In the genomic region with DNA sequence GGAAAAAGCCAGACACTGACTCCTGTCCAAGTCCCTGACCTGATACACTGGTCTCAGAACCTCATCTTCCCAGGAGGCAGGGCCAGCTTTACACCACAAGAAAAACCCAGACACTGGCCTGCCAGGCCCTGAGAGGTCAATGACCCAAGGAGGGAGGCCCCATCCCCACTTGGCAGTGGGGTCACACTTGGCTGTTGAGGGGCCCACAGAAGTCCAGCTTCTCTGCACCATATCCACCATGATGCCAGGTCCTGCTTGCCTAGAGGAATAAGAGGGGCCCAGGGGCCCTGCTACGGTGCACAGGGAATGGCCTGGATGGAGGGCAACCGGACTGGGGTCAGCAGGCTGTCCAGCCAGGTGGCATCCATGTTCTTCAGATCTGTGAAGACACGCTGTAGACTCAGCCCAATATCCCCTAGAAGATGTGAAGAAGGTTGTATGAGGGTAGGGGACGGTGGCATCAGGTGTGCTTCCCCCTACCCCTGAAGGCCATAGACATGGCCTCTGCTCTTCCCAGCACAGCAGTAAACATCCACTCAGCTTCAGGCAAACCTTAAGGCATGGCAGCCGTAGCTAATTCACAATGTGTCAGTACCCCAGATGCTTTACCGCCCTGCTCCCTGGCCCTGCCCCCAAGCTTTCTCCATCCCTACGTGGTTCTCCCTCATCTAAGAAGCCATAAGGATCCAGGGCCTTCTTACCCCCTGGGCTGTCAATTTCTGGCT, we compare ENCODE assay signal across 12 cellular contexts. TPM values are rescaled to one million over a fixed set of nuclear protein-coding genes. Genes with fewer than 3 reads are reported as not detected.
A peak's percentile ranks its signal among the peaks of the same experiment; 100 is the strongest.
DNase-seq lines count a peak whose midpoint lies in the region; ATAC-seq, FAIRE-seq and TF ChIP-seq lines count a peak whose summit lies in the region.
"Had no signal": no experiment of that assay in that cellular context is flagged by ENCODE, and none has a peak within 500 bp of the region (broad histone marks: within the 10 kb centered on the region; RNA-seq: fewer than 3 reads in every experiment).

No MANE protein-coding gene starts in this region.

- H3K36me3 Mint-ChIP-seq in activated CD4-positive, alpha-beta memory T cell treated with anti-CD3 and anti-CD28 coated beads for 36 hours, result peaks cover 61% of the 10 kb centered on the region
- peaks cover 99% of the 10 kb centered on the region for H3K36me3 Mint-ChIP-seq in central memory CD8-positive, alpha-beta T cell (ENCODE audit: insufficient read depth)
- peaks cover 100% of the 10 kb centered on the region for H3K36me3 Mint-ChIP-seq in stimulated activated effector memory CD8-positive, alpha-beta T cell treated with anti-CD3 and anti-CD28 coated beads, Interleukin-12 subunit alpha, Interleukin-12 subunit beta, amount 100 ng/mL, for 72 hours
- H3K36me3 Mint-ChIP-seq in glutamatergic neuron (ENCODE audit: unreplicated experiment), result no peaks in the 10 kb centered on the region

- DNase-seq in GM12892 (ENCODE audit: insufficient read length) (no peak), glutamatergic neuron (no peak), dermis blood vessel endothelial cell (no peak), hippocampal formation (lab: John Stamatoyannopoulos, UW) (no peak)
- DNase-seq in activated CD4-positive, alpha-beta memory T cell treated with anti-CD3 and anti-CD28 coated beads for 36 hours, result peak; percentile 8
- DNase-seq in central memory CD8-positive, alpha-beta T cell (ENCODE audit: low spot score in 2 of 2), result no peak
- DNase-seq in stimulated activated effector memory CD8-positive, alpha-beta T cell treated with anti-CD3 and anti-CD28 coated beads, Interleukin-12 subunit alpha, Interleukin-12 subunit beta, amount 100 ng/mL, for 72 hours (ENCODE audit: low spot score in 2 of 2), result no peak
- DNase-seq: central memory CD4-positive, alpha-beta T cell; NCI-H2171; stimulated activated naive CD4-positive, alpha-beta T cell; T-helper 9 cell had no signal

- FAIRE-seq in GM12892 (lab: Jason Lieb, UNC), result no peak

- no peak for TF ChIP-seq CTCF in glutamatergic neuron (IDR thresholded peaks at IDR 0.05; ENCODE audit: partially characterized antibody, unreplicated experiment)

- intact Hi-C loops in activated CD4-positive, alpha-beta memory T cell treated with anti-CD3 and anti-CD28 coated beads for 36 hours (cut with micrococcal nuclease), result no loop called here

- CTCF ChIA-PET in activated CD4-positive, alpha-beta memory T cell treated with anti-CD3 and anti-CD28 coated beads for 36 hours (lab: Charles Lee), result interaction anchor here (1.0 to 1.8 kb wide), 4 partner anchors 17 to 64 kb away, joined by 3 to 5 read pairs (median 5); no protein-coding TSS in a partner anchor

- H3K4me1 Mint-ChIP-seq in activated CD4-positive, alpha-beta memory T cell treated with anti-CD3 and anti-CD28 coated beads for 36 hours (ENCODE audit: low read depth), result peaks cover 76% of the 10 kb centered on the region
- H3K4me1 Mint-ChIP-seq in central memory CD8-positive, alpha-beta T cell, result peaks cover 74% of the 10 kb centered on the region
- peaks cover 89% of the 10 kb centered on the region for H3K4me1 Mint-ChIP-seq in stimulated activated effector memory CD8-positive, alpha-beta T cell treated with anti-CD3 and anti-CD28 coated beads, Interleukin-12 subunit alpha, Interleukin-12 subunit beta, amount 100 ng/mL, for 72 hours
- no peaks in the 10 kb centered on the region for H3K4me1 Mint-ChIP-seq in glutamatergic neuron (ENCODE audit: low read depth, unreplicated experiment)

- no peaks in the 10 kb centered on the region for H3K9me3 Mint-ChIP-seq in activated CD4-positive, alpha-beta memory T cell treated with anti-CD3 and anti-CD28 coated beads for 36 hours
- no peaks in the 10 kb centered on the region for H3K9me3 Mint-ChIP-seq in central memory CD8-positive, alpha-beta T cell
- H3K9me3 Mint-ChIP-seq in stimulated activated effector memory CD8-positive, alpha-beta T cell treated with anti-CD3 and anti-CD28 coated beads, Interleukin-12 subunit alpha, Interleukin-12 subunit beta, amount 100 ng/mL, for 72 hours, result no peaks in the 10 kb centered on the region
- H3K9me3 Mint-ChIP-seq in glutamatergic neuron (ENCODE audit: unreplicated experiment), result peaks cover 4% of the 10 kb centered on the region

- peak overlapping the region; percentile 96 for H3K27ac Mint-ChIP-seq in activated CD4-positive, alpha-beta memory T cell treated with anti-CD3 and anti-CD28 coated beads for 36 hours
- H3K27ac Mint-ChIP-seq in central memory CD8-positive, alpha-beta T cell (ENCODE audit: low read depth), result peak overlapping the region; percentile 96
- peak overlapping the region; percentile 97 for H3K27ac Mint-ChIP-seq in stimulated activated effector memory CD8-positive, alpha-beta T cell treated with anti-CD3 and anti-CD28 coated beads, Interleukin-12 subunit alpha, Interleukin-12 subunit beta, amount 100 ng/mL, for 72 hours
- no peak overlapping the region for H3K27ac Mint-ChIP-seq in glutamatergic neuron (ENCODE audit: unreplicated experiment)

- peak; percentile 50; the same call in 1 of the 2 replicates for TF ChIP-seq POLR2A in GM12892 (IDR thresholded peaks at IDR 0.05; ENCODE audit: low read depth, low read length)

- no peak overlapping the region for H3K4me3 Mint-ChIP-seq in activated CD4-positive, alpha-beta memory T cell treated with anti-CD3 and anti-CD28 coated beads for 36 hours
- H3K4me3 Mint-ChIP-seq in central memory CD8-positive, alpha-beta T cell, result peak overlapping the region; percentile 97
- H3K4me3 Mint-ChIP-seq in stimulated activated effector memory CD8-positive, alpha-beta T cell treated with anti-CD3 and anti-CD28 coated beads, Interleukin-12 subunit alpha, Interleukin-12 subunit beta, amount 100 ng/mL, for 72 hours, result peak overlapping the region; percentile 92
- no peak overlapping the region for H3K4me3 Mint-ChIP-seq in glutamatergic neuron (ENCODE audit: unreplicated experiment)

- POLR2A ChIA-PET in activated CD4-positive, alpha-beta memory T cell treated with anti-CD3 and anti-CD28 coated beads for 36 hours (lab: Charles Lee), result interaction anchor here (0.8 to 15.2 kb wide), 9 partner anchors 8 to 73 kb away, joined by 3 to 361 read pairs (median 21); no protein-coding TSS in a partner anchor

- no peak for ATAC-seq in central memory CD8-positive, alpha-beta T cell (replicated peaks; ENCODE audit: extremely low read depth, poor library complexity, severe bottlenecking)
- ATAC-seq in stimulated activated effector memory CD8-positive, alpha-beta T cell treated with anti-CD3 and anti-CD28 coated beads, Interleukin-12 subunit alpha, Interleukin-12 subunit beta, amount 100 ng/mL, for 72 hours, result no peak

- no peaks in the 10 kb centered on the region for H3K27me3 Mint-ChIP-seq in activated CD4-positive, alpha-beta memory T cell treated with anti-CD3 and anti-CD28 coated beads for 36 hours
- no peaks in the 10 kb centered on the region for H3K27me3 Mint-ChIP-seq in central memory CD8-positive, alpha-beta T cell
- peaks cover 8% of the 10 kb centered on the region for H3K27me3 Mint-ChIP-seq in glutamatergic neuron (ENCODE audit: unreplicated experiment)

RNA-seq across cellular contexts. Expression of gene IRF1, which starts 6.8 kb away (rescaled TPM):
- 29.9 TPM for polyA plus RNA-seq in GM12892 (2012; ENCODE audit: missing spikeins)
- 100 to 1,000 TPM; 104 to 106 TPM for total RNA-seq in activated CD4-positive, alpha-beta memory T cell treated with anti-CD3 and anti-CD28 coated beads for 36 hours
- total RNA-seq in glutamatergic neuron (ENCODE audit: unreplicated experiment) (2.8 TPM), dermis blood vessel endothelial cell (26.4 TPM in 2 replicates)

RNA-seq across cellular contexts. Expression of gene IL5, which starts 59.5 kb away (rescaled TPM):
- not detected for polyA plus RNA-seq in GM12892 (2012; ENCODE audit: missing spikeins)
- total RNA-seq in activated CD4-positive, alpha-beta memory T cell treated with anti-CD3 and anti-CD28 coated beads for 36 hours, result 1 to 10 TPM; 4.1 to 5.0 TPM
- total RNA-seq in glutamatergic neuron (ENCODE audit: unreplicated experiment), result not detected
- total RNA-seq in dermis blood vessel endothelial cell, result not detected in 2 replicates
- total RNA-seq: esophagus muscularis mucosa had no signal

Comparison
In these comparisons a context has a peak if more than half of its experiments do, and no peak if none do; other contexts are left out.
1. H3K4me3 Mint-ChIP-seq: peak in central memory CD8-positive, alpha-beta T cell (single experiment) and stimulated activated effector memory CD8-positive, alpha-beta T cell treated with anti-CD3 and anti-CD28 coated beads, Interleukin-12 subunit alpha, Interleukin-12 subunit beta, amount 100 ng/mL, for 72 hours (single experiment); none in activated CD4-positive, alpha-beta memory T cell treated with anti-CD3 and anti-CD28 coated beads for 36 hours (single experiment) and glutamatergic neuron (single experiment).